1 cellular context compared by ENCODE assay signal in the genomic region with DNA sequence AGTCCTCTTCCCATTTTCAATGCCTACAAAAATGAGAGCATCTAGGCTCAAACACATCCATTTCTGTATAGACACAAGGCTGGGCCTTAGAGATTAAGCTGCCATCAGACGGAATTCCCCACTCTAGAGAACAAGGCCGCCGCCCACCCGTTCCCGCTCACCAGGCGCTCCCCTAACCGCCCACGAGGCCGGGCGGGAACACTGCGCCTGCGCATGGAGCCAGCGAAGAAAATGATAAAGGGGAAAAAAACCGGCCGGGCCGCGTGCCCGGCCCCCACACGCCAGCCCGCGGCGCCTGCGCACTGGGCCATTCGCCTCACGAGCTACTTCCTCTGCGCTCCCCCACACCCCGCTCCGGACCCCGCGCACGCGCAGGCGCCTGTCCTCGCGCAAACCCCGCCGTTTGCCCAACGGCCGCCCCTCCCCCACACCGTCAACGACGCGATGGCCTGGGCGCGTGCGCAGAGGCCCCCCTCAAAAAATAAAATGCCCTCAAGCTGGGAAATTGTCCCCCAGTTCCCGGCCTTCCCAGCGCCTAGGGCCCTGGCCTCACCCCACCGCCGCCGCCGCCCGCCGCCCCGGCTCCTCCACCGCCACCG.
A peak's percentile ranks its signal among the peaks of the same experiment; 100 is the strongest.
TF ChIP-seq lines count a peak whose summit lies in the region.

No MANE protein-coding gene starts in this region.

TF ChIP-seq in HepG2, 621 proteins besides CTCF, POLR2A, EP300 and RAD21 (continued from another document and continues in another):
- TF ChIP-seq LRRFIP1 (CRISPR knock-in tag; conservative IDR thresholded peaks at IDR 0.05) (no peak), ZNF747 (CRISPR knock-in tag; IDR thresholded peaks at IDR 0.05; ENCODE audit: borderline replicate concordance) (no peak), XRCC5 (optimal IDR thresholded peaks at IDR 0.05; ENCODE audit: low read length) (no peak), PHF5A (CRISPR knock-in tag; IDR thresholded peaks at IDR 0.05; ENCODE audit: low read depth, unreplicated experiment) (no peak), ZNF850 (CRISPR knock-in tag; conservative IDR thresholded peaks at IDR 0.05) (0 out of 2 replicates have a peak, but pooled peaks have one; percentile 66), ZNF292 (CRISPR knock-in tag; IDR thresholded peaks at IDR 0.05; ENCODE audit: borderline replicate concordance, low read depth) (no peak), RXRA (CRISPR knock-in tag; IDR thresholded peaks at IDR 0.05) (peak; percentile 66), HMGXB4 (CRISPR knock-in tag; IDR thresholded peaks at IDR 0.05; ENCODE audit: borderline replicate concordance in 1 of 2, low read depth in 1 of 2) (peak in 1 of 2 experiments; percentile 23; a peak in 1 of 4 replicates), ZNF234 (CRISPR knock-in tag; conservative IDR thresholded peaks at IDR 0.05) (peak; percentile 64; the same call in 1 of the 2 replicates), ZNF350 (CRISPR knock-in tag; IDR thresholded peaks at IDR 0.05; ENCODE audit: borderline replicate concordance, low read depth) (no peak; the same call in 1 of the 2 replicates), JUNB (CRISPR knock-in tag; IDR thresholded peaks at IDR 0.05; ENCODE audit: borderline replicate concordance) (no peak), HOXA3 (CRISPR knock-in tag; IDR thresholded peaks at IDR 0.05) (no peak), FOSL1 (CRISPR knock-in tag; IDR thresholded peaks at IDR 0.05; ENCODE audit: borderline replicate concordance) (no peak), TBL1XR1 (IDR thresholded peaks at IDR 0.05; ENCODE audit: borderline replicate concordance, low read length, partially characterized antibody) (no peak), CERS6 (CRISPR knock-in tag; IDR thresholded peaks at IDR 0.05) (no peak), NPAS2 (CRISPR knock-in tag; IDR thresholded peaks at IDR 0.05; ENCODE audit: borderline replicate concordance) (no peak), ZIK1 (CRISPR knock-in tag; IDR thresholded peaks at IDR 0.05; ENCODE audit: borderline replicate concordance, low read depth) (0 out of 2 replicates have a peak, but pooled peaks have one; percentile 13), ZNF124 (CRISPR knock-in tag; IDR thresholded peaks at IDR 0.05) (peak; percentile 57; the same call in 1 of the 2 replicates), CBX2 (IDR thresholded peaks at IDR 0.05; ENCODE audit: low read depth, low read length) (no peak), CBX2 (CRISPR knock-in tag; IDR thresholded peaks at IDR 0.05; ENCODE audit: low read depth) (no peak), ATF5 (CRISPR knock-in tag; IDR thresholded peaks at IDR 0.05; ENCODE audit: low read depth) (0 out of 2 replicates have a peak, but pooled peaks have one; percentile 23), FOXA3 (CRISPR knock-in tag; IDR thresholded peaks at IDR 0.05) (0 out of 2 replicates have a peak, but pooled peaks have one; percentile 7), ZNF333 (CRISPR knock-in tag; IDR thresholded peaks at IDR 0.05; ENCODE audit: borderline replicate concordance) (no peak), ATF7 (IDR thresholded peaks at IDR 0.05) (no peak), ATF7 (CRISPR knock-in tag; IDR thresholded peaks at IDR 0.05) (no peak), MIER2 (CRISPR knock-in tag; IDR thresholded peaks at IDR 0.05) (no peak), ZNF451 (CRISPR knock-in tag; IDR thresholded peaks at IDR 0.05) (no peak), DPF2 (CRISPR knock-in tag; IDR thresholded peaks at IDR 0.05; ENCODE audit: borderline replicate concordance, low read depth) (no peak)
- TF ChIP-seq, protein P1, sequence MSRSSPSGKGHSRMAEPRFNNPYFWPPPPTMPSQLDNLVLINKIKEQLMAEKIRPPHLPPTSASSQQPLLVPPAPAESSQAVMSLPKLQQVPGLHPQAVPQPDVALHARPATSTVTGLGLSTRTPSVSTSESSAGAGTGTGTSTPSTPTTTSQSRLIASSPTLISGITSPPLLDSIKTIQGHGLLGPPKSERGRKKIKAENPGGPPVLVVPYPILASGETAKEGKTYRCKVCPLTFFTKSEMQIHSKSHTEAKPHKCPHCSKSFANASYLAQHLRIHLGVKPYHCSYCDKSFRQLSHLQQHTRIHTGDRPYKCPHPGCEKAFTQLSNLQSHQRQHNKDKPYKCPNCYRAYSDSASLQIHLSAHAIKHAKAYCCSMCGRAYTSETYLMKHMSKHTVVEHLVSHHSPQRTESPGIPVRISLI (CRISPR knock-in tag; IDR thresholded peaks at IDR 0.05; ENCODE audit: borderline replicate concordance) = peak; percentile 90
- TF ChIP-seq, protein P2, sequence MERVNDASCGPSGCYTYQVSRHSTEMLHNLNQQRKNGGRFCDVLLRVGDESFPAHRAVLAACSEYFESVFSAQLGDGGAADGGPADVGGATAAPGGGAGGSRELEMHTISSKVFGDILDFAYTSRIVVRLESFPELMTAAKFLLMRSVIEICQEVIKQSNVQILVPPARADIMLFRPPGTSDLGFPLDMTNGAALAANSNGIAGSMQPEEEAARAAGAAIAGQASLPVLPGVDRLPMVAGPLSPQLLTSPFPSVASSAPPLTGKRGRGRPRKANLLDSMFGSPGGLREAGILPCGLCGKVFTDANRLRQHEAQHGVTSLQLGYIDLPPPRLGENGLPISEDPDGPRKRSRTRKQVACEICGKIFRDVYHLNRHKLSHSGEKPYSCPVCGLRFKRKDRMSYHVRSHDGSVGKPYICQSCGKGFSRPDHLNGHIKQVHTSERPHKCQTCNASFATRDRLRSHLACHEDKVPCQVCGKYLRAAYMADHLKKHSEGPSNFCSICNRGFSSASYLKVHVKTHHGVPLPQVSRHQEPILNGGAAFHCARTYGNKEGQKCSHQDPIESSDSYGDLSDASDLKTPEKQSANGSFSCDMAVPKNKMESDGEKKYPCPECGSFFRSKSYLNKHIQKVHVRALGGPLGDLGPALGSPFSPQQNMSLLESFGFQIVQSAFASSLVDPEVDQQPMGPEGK (CRISPR knock-in tag; IDR thresholded peaks at IDR 0.05) = peak; percentile 57; the same call in 1 of the 2 replicates
- TF ChIP-seq, protein P3, sequence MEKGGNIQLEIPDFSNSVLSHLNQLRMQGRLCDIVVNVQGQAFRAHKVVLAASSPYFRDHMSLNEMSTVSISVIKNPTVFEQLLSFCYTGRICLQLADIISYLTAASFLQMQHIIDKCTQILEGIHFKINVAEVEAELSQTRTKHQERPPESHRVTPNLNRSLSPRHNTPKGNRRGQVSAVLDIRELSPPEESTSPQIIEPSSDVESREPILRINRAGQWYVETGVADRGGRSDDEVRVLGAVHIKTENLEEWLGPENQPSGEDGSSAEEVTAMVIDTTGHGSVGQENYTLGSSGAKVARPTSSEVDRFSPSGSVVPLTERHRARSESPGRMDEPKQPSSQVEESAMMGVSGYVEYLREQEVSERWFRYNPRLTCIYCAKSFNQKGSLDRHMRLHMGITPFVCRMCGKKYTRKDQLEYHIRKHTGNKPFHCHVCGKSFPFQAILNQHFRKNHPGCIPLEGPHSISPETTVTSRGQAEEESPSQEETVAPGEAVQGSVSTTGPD (CRISPR knock-in tag; IDR thresholded peaks at IDR 0.05) = no peak
- TF ChIP-seq, protein P4, sequence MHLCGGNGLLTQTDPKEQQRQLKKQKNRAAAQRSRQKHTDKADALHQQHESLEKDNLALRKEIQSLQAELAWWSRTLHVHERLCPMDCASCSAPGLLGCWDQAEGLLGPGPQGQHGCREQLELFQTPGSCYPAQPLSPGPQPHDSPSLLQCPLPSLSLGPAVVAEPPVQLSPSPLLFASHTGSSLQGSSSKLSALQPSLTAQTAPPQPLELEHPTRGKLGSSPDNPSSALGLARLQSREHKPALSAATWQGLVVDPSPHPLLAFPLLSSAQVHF (CRISPR knock-in tag; IDR thresholded peaks at IDR 0.05) = peak; percentile 80; the same call in 1 of the 2 replicates
- TF ChIP-seq, protein P5, sequence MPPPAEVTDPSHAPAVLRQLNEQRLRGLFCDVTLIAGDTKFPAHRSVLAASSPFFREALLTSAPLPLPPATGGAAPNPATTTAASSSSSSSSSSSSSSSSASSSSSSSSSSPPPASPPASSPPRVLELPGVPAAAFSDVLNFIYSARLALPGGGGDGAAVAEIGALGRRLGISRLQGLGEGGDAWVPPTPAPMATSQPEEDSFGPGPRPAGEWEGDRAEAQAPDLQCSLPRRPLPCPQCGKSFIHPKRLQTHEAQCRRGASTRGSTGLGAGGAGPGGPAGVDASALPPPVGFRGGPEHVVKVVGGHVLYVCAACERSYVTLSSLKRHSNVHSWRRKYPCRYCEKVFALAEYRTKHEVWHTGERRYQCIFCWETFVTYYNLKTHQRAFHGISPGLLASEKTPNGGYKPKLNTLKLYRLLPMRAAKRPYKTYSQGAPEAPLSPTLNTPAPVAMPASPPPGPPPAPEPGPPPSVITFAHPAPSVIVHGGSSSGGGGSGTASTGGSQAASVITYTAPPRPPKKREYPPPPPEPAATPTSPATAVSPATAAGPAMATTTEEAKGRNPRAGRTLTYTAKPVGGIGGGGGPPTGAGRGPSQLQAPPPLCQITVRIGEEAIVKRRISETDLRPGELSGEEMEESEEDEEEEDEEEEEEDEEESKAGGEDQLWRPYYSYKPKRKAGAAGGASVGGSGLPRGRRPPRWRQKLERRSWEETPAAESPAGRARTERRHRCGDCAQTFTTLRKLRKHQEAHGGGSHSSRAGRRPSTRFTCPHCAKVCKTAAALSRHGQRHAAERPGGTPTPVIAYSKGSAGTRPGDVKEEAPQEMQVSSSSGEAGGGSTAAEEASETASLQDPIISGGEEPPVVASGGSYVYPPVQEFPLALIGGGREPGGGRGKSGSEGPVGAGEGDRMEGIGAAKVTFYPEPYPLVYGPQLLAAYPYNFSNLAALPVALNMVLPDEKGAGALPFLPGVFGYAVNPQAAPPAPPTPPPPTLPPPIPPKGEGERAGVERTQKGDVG (CRISPR knock-in tag; IDR thresholded peaks at IDR 0.05; ENCODE audit: borderline replicate concordance) = no peak
- TF ChIP-seq, protein P6, sequence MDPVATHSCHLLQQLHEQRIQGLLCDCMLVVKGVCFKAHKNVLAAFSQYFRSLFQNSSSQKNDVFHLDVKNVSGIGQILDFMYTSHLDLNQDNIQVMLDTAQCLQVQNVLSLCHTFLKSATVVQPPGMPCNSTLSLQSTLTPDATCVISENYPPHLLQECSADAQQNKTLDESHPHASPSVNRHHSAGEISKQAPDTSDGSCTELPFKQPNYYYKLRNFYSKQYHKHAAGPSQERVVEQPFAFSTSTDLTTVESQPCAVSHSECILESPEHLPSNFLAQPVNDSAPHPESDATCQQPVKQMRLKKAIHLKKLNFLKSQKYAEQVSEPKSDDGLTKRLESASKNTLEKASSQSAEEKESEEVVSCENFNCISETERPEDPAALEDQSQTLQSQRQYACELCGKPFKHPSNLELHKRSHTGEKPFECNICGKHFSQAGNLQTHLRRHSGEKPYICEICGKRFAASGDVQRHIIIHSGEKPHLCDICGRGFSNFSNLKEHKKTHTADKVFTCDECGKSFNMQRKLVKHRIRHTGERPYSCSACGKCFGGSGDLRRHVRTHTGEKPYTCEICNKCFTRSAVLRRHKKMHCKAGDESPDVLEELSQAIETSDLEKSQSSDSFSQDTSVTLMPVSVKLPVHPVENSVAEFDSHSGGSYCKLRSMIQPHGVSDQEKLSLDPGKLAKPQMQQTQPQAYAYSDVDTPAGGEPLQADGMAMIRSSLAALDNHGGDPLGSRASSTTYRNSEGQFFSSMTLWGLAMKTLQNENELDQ (CRISPR knock-in tag; IDR thresholded peaks at IDR 0.05; ENCODE audit: borderline replicate concordance) = no peak
- TF ChIP-seq, protein P7, sequence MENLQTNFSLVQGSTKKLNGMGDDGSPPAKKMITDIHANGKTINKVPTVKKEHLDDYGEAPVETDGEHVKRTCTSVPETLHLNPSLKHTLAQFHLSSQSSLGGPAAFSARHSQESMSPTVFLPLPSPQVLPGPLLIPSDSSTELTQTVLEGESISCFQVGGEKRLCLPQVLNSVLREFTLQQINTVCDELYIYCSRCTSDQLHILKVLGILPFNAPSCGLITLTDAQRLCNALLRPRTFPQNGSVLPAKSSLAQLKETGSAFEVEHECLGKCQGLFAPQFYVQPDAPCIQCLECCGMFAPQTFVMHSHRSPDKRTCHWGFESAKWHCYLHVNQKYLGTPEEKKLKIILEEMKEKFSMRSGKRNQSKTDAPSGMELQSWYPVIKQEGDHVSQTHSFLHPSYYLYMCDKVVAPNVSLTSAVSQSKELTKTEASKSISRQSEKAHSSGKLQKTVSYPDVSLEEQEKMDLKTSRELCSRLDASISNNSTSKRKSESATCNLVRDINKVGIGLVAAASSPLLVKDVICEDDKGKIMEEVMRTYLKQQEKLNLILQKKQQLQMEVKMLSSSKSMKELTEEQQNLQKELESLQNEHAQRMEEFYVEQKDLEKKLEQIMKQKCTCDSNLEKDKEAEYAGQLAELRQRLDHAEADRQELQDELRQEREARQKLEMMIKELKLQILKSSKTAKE (CRISPR knock-in tag; IDR thresholded peaks at IDR 0.05; ENCODE audit: borderline replicate concordance) = no peak
